11 cellular contexts compared by ENCODE assay signal in genomic region chr17:67349420-67349819, GRCh38.
"Had no signal": no experiment of that assay in that cellular context is flagged by ENCODE, and none has a peak within 500 bp of the region (broad histone marks: within the 10 kb centered on the region; RNA-seq: fewer than 3 reads in every experiment).

No MANE protein-coding gene starts in this region.

- H3K4me2 ChIP-seq: GM23338 had no signal

- H2AFZ ChIP-seq: GM23248, GM23338 had no signal

- ATAC-seq: GM23338, HCT116 had no signal

- DNase-seq: GM23248, GOT3, H7, H9, HCEC 1CT, HFFc6 had no signal

- H3K4me3 ChIP-seq: GM23248, GM23338, HAP-1 had no signal

- FAIRE-seq: H1, H54 had no signal

- H3K9me3 ChIP-seq: HAP-1 had no signal

- H3K9ac ChIP-seq: GM23248 had no signal

- H3K27ac ChIP-seq: GM23248 had no signal
